1 cellular context compared by ENCODE assay signal in genomic region chr6:143158113-143158581, GRCh38.
TF ChIP-seq lines count a peak whose summit lies in the region.

No MANE protein-coding gene starts in this region.

TF ChIP-seq in K562, 482 proteins besides CTCF, POLR2A, EP300 and RAD21 (continued from another document and continues in another):
- TF ChIP-seq ETS1 (conservative IDR thresholded peaks at IDR 0.05; ENCODE audit: control insufficient read depth, low read depth, low read length) (no peak), ZNF518B (CRISPR knock-in tag; IDR thresholded peaks at IDR 0.05) (no peak), KDM5B (IDR thresholded peaks at IDR 0.05; ENCODE audit: insufficient replicate concordance, low read depth, low read length) (no peak), CEBPB (tag; IDR thresholded peaks at IDR 0.05) (no peak), ZNF408 (CRISPR knock-in tag; IDR thresholded peaks at IDR 0.05; ENCODE audit: low read depth) (no peak), NFE2 (IDR thresholded peaks at IDR 0.05; ENCODE audit: low read depth) (no peak), MECOM (CRISPR knock-in tag; IDR thresholded peaks at IDR 0.05) (no peak), SMARCB1 (IDR thresholded peaks at IDR 0.05; ENCODE audit: insufficient read length, low read depth) (no peak), ZNF12 (CRISPR knock-in tag; IDR thresholded peaks at IDR 0.05) (no peak), RBM39 (optimal IDR thresholded peaks at IDR 0.05; ENCODE audit: low read depth, low read length) (no peak), E2F1 (CRISPR knock-in tag; IDR thresholded peaks at IDR 0.05) (no peak), E2F6 (IDR thresholded peaks at IDR 0.05; ENCODE audit: borderline replicate concordance in 1 of 2, extremely low read depth in 1 of 2, insufficient read depth in 1 of 2, insufficient read length in 1 of 2, low read depth in 1 of 2, low read length in 1 of 2, poor library complexity in 1 of 2, severe bottlenecking in 1 of 2) (no peak), ZBTB1 (CRISPR knock-in tag; IDR thresholded peaks at IDR 0.05; ENCODE audit: borderline replicate concordance, low read depth) (no peak), HBP1 (CRISPR knock-in tag; IDR thresholded peaks at IDR 0.05) (no peak), CREB3L1 (IDR thresholded peaks at IDR 0.05; ENCODE audit: borderline replicate concordance, low read depth) (no peak), ELF4 (CRISPR knock-in tag; IDR thresholded peaks at IDR 0.05) (no peak), MBD2 (IDR thresholded peaks at IDR 0.05; ENCODE audit: borderline replicate concordance, low read depth) (no peak), SIRT6 (IDR thresholded peaks at IDR 0.05; ENCODE audit: low read depth, low read length) (no peak), ARHGAP35 (IDR thresholded peaks at IDR 0.05; ENCODE audit: partially characterized antibody) (no peak), TAF7 (tag; IDR thresholded peaks at IDR 0.05) (no peak), ZKSCAN8 (CRISPR knock-in tag; IDR thresholded peaks at IDR 0.05) (no peak; the same call in 1 of the 2 replicates), ZNF766 (CRISPR knock-in tag; conservative IDR thresholded peaks at IDR 0.05) (0 out of 2 replicates have a peak, but pooled peaks have one; percentile 44), GATAD2B (IDR thresholded peaks at IDR 0.05; ENCODE audit: borderline replicate concordance) (no peak), LCOR (CRISPR knock-in tag; IDR thresholded peaks at IDR 0.05) (no peak), HES1 (IDR thresholded peaks at IDR 0.05; ENCODE audit: low read depth) (no peak), KLF13 (tag; IDR thresholded peaks at IDR 0.05; ENCODE audit: borderline replicate concordance, low read depth) (no peak), ZNF778 (CRISPR knock-in tag; IDR thresholded peaks at IDR 0.05) (no peak), STAT5A (IDR thresholded peaks at IDR 0.05; ENCODE audit: borderline replicate concordance, low read length) (no peak), ZNF282 (CRISPR knock-in tag; IDR thresholded peaks at IDR 0.05) (no peak), MIER1 (IDR thresholded peaks at IDR 0.05; ENCODE audit: low read depth) (no peak), CEBPG (CRISPR knock-in tag; IDR thresholded peaks at IDR 0.05) (peak; percentile 65; the same call in 1 of the 2 replicates), CEBPG (tag; conservative IDR thresholded peaks at IDR 0.05 in 1 of 2, IDR thresholded peaks at IDR 0.05 in 1 of 2) (peak; percentile 5 to 95; a peak in 2 of 4 replicates), RFX5 (IDR thresholded peaks at IDR 0.05; ENCODE audit: low read depth, low read length) (no peak), KLF10 (CRISPR knock-in tag; IDR thresholded peaks at IDR 0.05) (no peak), TAL1 (IDR thresholded peaks at IDR 0.05) (no peak), ASH1L (IDR thresholded peaks at IDR 0.05; ENCODE audit: borderline replicate concordance, low read depth, partially characterized antibody) (no peak), ESRRA (IDR thresholded peaks at IDR 0.05; ENCODE audit: borderline replicate concordance, low read depth) (peak; percentile 43; the same call in 1 of the 2 replicates), SAP30 (IDR thresholded peaks at IDR 0.05; ENCODE audit: borderline replicate concordance, insufficient read depth, low read depth, low read length, poor library complexity, severe bottlenecking) (no peak), ZZZ3 (IDR thresholded peaks at IDR 0.05) (no peak), AFF1 (IDR thresholded peaks at IDR 0.05; ENCODE audit: low read depth in 1 of 2, partially characterized antibody in 2 of 2) (no peak), PRPF4 (IDR thresholded peaks at IDR 0.05; ENCODE audit: insufficient read depth, low read depth, low read length, poor library complexity, severe bottlenecking) (no peak), ATF4 (CRISPR knock-in tag; IDR thresholded peaks at IDR 0.05) (peak; percentile 61; the same call in 1 of the 2 replicates), EP400 (IDR thresholded peaks at IDR 0.05) (peak; percentile 26; the same call in 1 of the 2 replicates), ZBTB11 (CRISPR knock-in tag; IDR thresholded peaks at IDR 0.05) (no peak), BDP1 (IDR thresholded peaks at IDR 0.05; ENCODE audit: insufficient read depth, insufficient read length) (no peak), GTF2F1 (IDR thresholded peaks at IDR 0.05; ENCODE audit: low read depth, low read length) (no peak)
